In genomic region chr22:19891350-19892248, GRCh38 we compare ENCODE assay signal across 7 cellular contexts. TPM values are rescaled to one million over a fixed set of nuclear protein-coding genes. Genes with fewer than 3 reads are reported as not detected.
A peak's percentile ranks its signal among the peaks of the same experiment; 100 is the strongest.
DNase-seq lines count a peak whose midpoint lies in the region; ATAC-seq and TF ChIP-seq lines count a peak whose summit lies in the region.

No MANE protein-coding gene starts in this region.

- H3K9me3 Mint-ChIP-seq in brain, result no peaks in the 10 kb centered on the region

- ATAC-seq in GM21717 (IDR thresholded peaks at IDR 0.05; ENCODE audit: unreplicated experiment), result no peak

- no peaks in the 10 kb centered on the region for H3K36me3 Mint-ChIP-seq in brain

- no peaks in the 10 kb centered on the region for H3K27me3 Mint-ChIP-seq in brain

- peak; percentile 65 for DNase-seq in NCI-H1092 treated with DMSO at 0.1 percent for 48 hours (lab: John Stamatoyannopoulos, UW)
- peak; percentile 52 for DNase-seq in T1000 (lab: John Stamatoyannopoulos, UW)
- peak; percentile 83 to 92 for DNase-seq in lung microvascular endothelial cell (ENCODE audit: low read depth in 2 of 2)
- peak; percentile 47 to 66 for DNase-seq in stimulated activated CD8-positive, alpha-beta memory T cell treated with anti-CD3 and anti-CD28 coated beads, Interleukin-2, amount 100 ng/mL, for 1 hour (ENCODE audit: low read depth in 2 of 2)

- H3K4me1 Mint-ChIP-seq in brain, result peaks cover 53% of the 10 kb centered on the region

- peak overlapping the region in 4 of 5 experiments; percentile 35 to 94 (median 74) for H3K27ac Mint-ChIP-seq in brain

- H3K4me3 Mint-ChIP-seq in brain, result peak overlapping the region in 2 of 5 experiments; percentile 59 to 63

- peak in 1 of 2 experiments; percentile 18 for TF ChIP-seq CTCF in brain (conservative IDR thresholded peaks at IDR 0.05)

- peak; percentile 9 for TF ChIP-seq POLR2A in GM19099 (IDR thresholded peaks at IDR 0.05; ENCODE audit: extremely low read depth, insufficient read length, low read depth)

RNA-seq across cellular contexts. Expression of gene GNB1L, which starts 36.9 kb away (rescaled TPM):
- polyA plus RNA-seq in brain (ENCODE audit: insufficient read depth, low read depth, low replicate concordance), result 9.5 TPM
- 3.5 and 4.4 TPM in 2 replicates for total RNA-seq in lung microvascular endothelial cell

RNA-seq across cellular contexts. Expression of gene RTL10, which starts 36.9 kb away (rescaled TPM):
- 16.2 TPM for polyA plus RNA-seq in brain (ENCODE audit: insufficient read depth, low read depth, low replicate concordance)
- total RNA-seq in lung microvascular endothelial cell, result 17.7 and 25.8 TPM in 2 replicates

RNA-seq across cellular contexts. Expression of gene COMT, which starts 50.0 kb away (rescaled TPM):
- 161 TPM for polyA plus RNA-seq in brain (ENCODE audit: insufficient read depth, low read depth, low replicate concordance)
- 222 and 628 TPM in 2 replicates for total RNA-seq in lung microvascular endothelial cell

RNA-seq across cellular contexts. Expression of gene TXNRD2, which starts 50.0 kb away (rescaled TPM):
- 22.2 TPM for polyA plus RNA-seq in brain (ENCODE audit: insufficient read depth, low read depth, low replicate concordance)
- total RNA-seq in lung microvascular endothelial cell, result 55.6 and 63.5 TPM in 2 replicates
